ENCODE assay signal across 10 cellular contexts in genomic region chr10:124941823-124942222, GRCh38. TPM values are rescaled to one million over a fixed set of nuclear protein-coding genes. Genes with fewer than 3 reads are reported as not detected.
DNase-seq lines count a peak whose midpoint lies in the region; ATAC-seq and TF ChIP-seq lines count a peak whose summit lies in the region.
"Had no signal": no experiment of that assay in that cellular context is flagged by ENCODE, and none has a peak within 500 bp of the region (broad histone marks: within the 10 kb centered on the region; RNA-seq: fewer than 3 reads in every experiment).

TSS of gene ZRANB1 (plus strand) at chr10:124942123. CDS start at chr10:124942494, 371 bp downstream.

- no peak within 1 kb of the TSS for H3K27ac Mint-ChIP-seq in activated naive CD8-positive, alpha-beta T cell treated with anti-CD3 and anti-CD28 coated beads, Interleukin-2, amount 10 ng/mL, durations not matched to agents 7 days and 5 days

- POLR2A ChIA-PET in activated naive CD8-positive, alpha-beta T cell treated with anti-CD3 and anti-CD28 coated beads, Interleukin-2, amount 10 ng/mL, durations not matched to agents 7 days and 5 days (lab: Charles Lee) = no interaction called here

- peak within 1 kb of the TSS; percentile 41 to 89 for H3K27ac ChIP-seq in right atrium auricular region

- H3K4me3 ChIP-seq in H7 (ENCODE audit: insufficient read depth, low read depth, low read length) (no peak within 1 kb of the TSS), right atrium auricular region (peak within 1 kb of the TSS in 1 of 2 donors; percentile 5)

- H3K27me3 ChIP-seq in H7 (ENCODE audit: control insufficient read depth, insufficient read depth, low read length) (no peaks in the 10 kb centered on the region), right atrium auricular region (no peaks in the 10 kb centered on the region)

- DNase-seq in H7 = no peak
- DNase-seq in activated naive CD8-positive, alpha-beta T cell treated with anti-CD3 and anti-CD28 coated beads, Interleukin-2, amount 10 ng/mL, durations not matched to agents 7 days and 5 days = no peak
- no peak for DNase-seq in right atrium auricular region (ENCODE audit: low spot score)
- no peak for DNase-seq in pulmonary artery endothelial cell (ENCODE audit: low read depth, low spot score)
- no peak for DNase-seq in glomerular visceral epithelial cell (ENCODE audit: extremely low spot score)
- no peak for DNase-seq in HuH-7 (ENCODE audit: low spot score)
- DNase-seq in kidney glomerular epithelial cell (lab: John Stamatoyannopoulos, UW) = no peak
- DNase-seq: NCI-H82; stimulated activated CD4-positive, alpha-beta T cell treated with anti-CD3 and anti-CD28 coated beads, Interleukin-2, amount 100 ng/mL, for 48 hours had no signal

- no peak for TF ChIP-seq CTCF in right atrium auricular region (IDR thresholded peaks at IDR 0.05)

- no peaks in the 10 kb centered on the region for H3K27me3 Mint-ChIP-seq in activated naive CD8-positive, alpha-beta T cell treated with anti-CD3 and anti-CD28 coated beads, Interleukin-2, amount 10 ng/mL, durations not matched to agents 7 days and 5 days

- H3K36me3 ChIP-seq in H7 (replicated peaks; ENCODE audit: control insufficient read depth, insufficient read depth, low read length) (no peaks in the 10 kb centered on the region), right atrium auricular region (peaks cover 3% of the 10 kb centered on the region)

- peaks cover 13% of the 10 kb centered on the region for H3K4me1 Mint-ChIP-seq in activated naive CD8-positive, alpha-beta T cell treated with anti-CD3 and anti-CD28 coated beads, Interleukin-2, amount 10 ng/mL, durations not matched to agents 7 days and 5 days

- H3K4me3 Mint-ChIP-seq in activated naive CD8-positive, alpha-beta T cell treated with anti-CD3 and anti-CD28 coated beads, Interleukin-2, amount 10 ng/mL, durations not matched to agents 7 days and 5 days = no peak within 1 kb of the TSS

- H3K9me3 Mint-ChIP-seq in activated naive CD8-positive, alpha-beta T cell treated with anti-CD3 and anti-CD28 coated beads, Interleukin-2, amount 10 ng/mL, durations not matched to agents 7 days and 5 days = no peaks in the 10 kb centered on the region

- peaks cover 0 to 64% of the 10 kb centered on the region in 2 donors for H3K4me1 ChIP-seq in right atrium auricular region

- peaks cover 10% of the 10 kb centered on the region for H3K36me3 Mint-ChIP-seq in activated naive CD8-positive, alpha-beta T cell treated with anti-CD3 and anti-CD28 coated beads, Interleukin-2, amount 10 ng/mL, durations not matched to agents 7 days and 5 days

- ATAC-seq in activated naive CD8-positive, alpha-beta T cell treated with anti-CD3 and anti-CD28 coated beads, Interleukin-2, amount 10 ng/mL, durations not matched to agents 7 days and 5 days (ENCODE audit: low read depth) = no peak
- no peak for ATAC-seq in GM21526 (IDR thresholded peaks at IDR 0.05; ENCODE audit: low FRiP score, unreplicated experiment)

- no peaks in the 10 kb centered on the region for H3K9me3 ChIP-seq in right atrium auricular region

RNA-seq across cellular contexts. Expression of gene ZRANB1, which starts in this region (rescaled TPM):
- total RNA-seq in H7 (2014; rRNA removed; shearing (Covaris generic)) = 18.4 and 24.6 TPM in 2 replicates
- total RNA-seq in activated naive CD8-positive, alpha-beta T cell treated with anti-CD3 and anti-CD28 coated beads, Interleukin-2, amount 10 ng/mL, durations not matched to agents 7 days and 5 days = 10 to 100 TPM; 15.3 to 15.8 TPM
- 10 to 100 TPM; 24.1 to 24.9 TPM for total RNA-seq in right atrium auricular region
- total RNA-seq in pulmonary artery endothelial cell = 23.4 and 24.1 TPM in 2 replicates
